20 cellular contexts compared by ENCODE assay signal in the genomic region with DNA sequence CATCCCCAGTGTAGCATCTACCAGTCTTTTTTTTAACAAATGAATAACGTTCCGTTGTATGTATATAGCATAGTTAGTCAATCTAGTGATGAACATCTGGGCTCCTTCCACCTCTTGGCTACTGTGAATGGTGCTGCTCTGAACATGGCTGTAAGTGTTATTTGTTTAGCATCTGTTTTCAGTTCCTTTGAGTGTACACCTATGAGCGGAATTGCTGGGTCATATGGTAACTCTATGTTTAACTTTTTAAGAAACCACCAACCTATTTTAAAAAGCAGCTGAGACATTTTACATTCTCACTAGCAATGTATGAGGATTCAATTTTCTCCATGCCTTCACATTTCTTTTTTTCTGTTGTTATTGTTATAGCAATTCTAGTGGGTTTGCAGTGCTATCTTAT.
DNase-seq lines count a peak whose midpoint lies in the region; ATAC-seq and TF ChIP-seq lines count a peak whose summit lies in the region.
"Had no signal": no experiment of that assay in that cellular context is flagged by ENCODE, and none has a peak within 500 bp of the region (broad histone marks: within the 10 kb centered on the region; RNA-seq: fewer than 3 reads in every experiment).

No MANE protein-coding gene starts in this region.

- peaks cover 25% of the 10 kb centered on the region for H3K9me3 ChIP-seq in SK-N-SH
- H3K9me3 ChIP-seq in adipocyte (ENCODE audit: control insufficient read depth, low read length): peaks cover 61% of the 10 kb centered on the region
- H3K9me3 ChIP-seq in endodermal cell (ENCODE audit: control insufficient read depth, low read length): peaks cover 56% of the 10 kb centered on the region
- H3K9me3 ChIP-seq: BE2C had no signal

- H3K9me2 ChIP-seq in SK-N-SH: no peaks in the 10 kb centered on the region

- H3K27me3 ChIP-seq in SK-N-SH (ENCODE audit: insufficient read depth): no peaks in the 10 kb centered on the region
- H3K27me3 ChIP-seq in adipocyte (replicated peaks; ENCODE audit: control insufficient read depth, insufficient read depth, low read length): no peaks in the 10 kb centered on the region
- H3K27me3 ChIP-seq in endodermal cell (ENCODE audit: control insufficient read depth, insufficient read depth, low read length, poor library complexity, severe bottlenecking): no peaks in the 10 kb centered on the region
- H3K27me3 ChIP-seq: BE2C; BLaER1 treated with 17β-estradiol and CSF1 and Interleukin-3, amounts not matched to agents 10 nM and 100 nM had no signal

- H3K9ac ChIP-seq in SK-N-SH (no peak overlapping the region), adipocyte (ENCODE audit: low read length) (no peak overlapping the region), endodermal cell (ENCODE audit: extremely low read depth, low read length, poor library complexity, severe bottlenecking) (no peak overlapping the region)
- H3K9ac ChIP-seq: BLaER1 treated with 17β-estradiol and CSF1 and Interleukin-3, amounts not matched to agents 10 nM and 100 nM had no signal

- H3K4me2 ChIP-seq in SK-N-SH: no peak overlapping the region
- H3K4me2 ChIP-seq: A549; BLaER1 treated with 17β-estradiol and CSF1 and Interleukin-3, amounts not matched to agents 10 nM and 100 nM had no signal

- H3K27me3 Mint-ChIP-seq in endodermal cell (ENCODE audit: insufficient read depth): no peaks in the 10 kb centered on the region
- H3K27me3 Mint-ChIP-seq: CD4-positive, alpha-beta T cell had no signal

- H3K27ac ChIP-seq in SK-N-SH (ENCODE audit: low read depth in 2 of 2, low read length in 1 of 2) (no peak overlapping the region), endodermal cell (ENCODE audit: low read depth, low read length) (no peak overlapping the region)
- H3K27ac ChIP-seq: A549; BLaER1 treated with 17β-estradiol and CSF1 and Interleukin-3, amounts not matched to agents 10 nM and 100 nM had no signal

- TF ChIP-seq RAD21 in SK-N-SH (IDR thresholded peaks at IDR 0.05; ENCODE audit: low read length): no peak

- no peaks in the 10 kb centered on the region for H4K20me1 ChIP-seq in SK-N-SH (ENCODE audit: insufficient read depth)
- H4K20me1 ChIP-seq: BLaER1 treated with 17β-estradiol and CSF1 and Interleukin-3, amounts not matched to agents 10 nM and 100 nM had no signal

- no peak for TF ChIP-seq CTCF in SK-N-SH (IDR thresholded peaks at IDR 0.05)
- TF ChIP-seq CTCF in endodermal cell (conservative IDR thresholded peaks at IDR 0.05): no peak

- 95% methylated on average over 3 of the region's 3 CpGs for WGBS in SK-N-SH (ENCODE audit: low lambda C conversion rate)
- 96% methylated on average over 3 of the region's 3 CpGs; no CpG with 5 or more reads in 1 of the 2 experiments for WGBS in endodermal cell (ENCODE audit: insufficient coverage in 1 of 2, insufficient read length in 1 of 2), 2 experiments

- ATAC-seq in SK-N-SH treated with all-trans-retinoic acid at 6 μM for 48 hours: no peak
- ATAC-seq in GM19467 (IDR thresholded peaks at IDR 0.05; ENCODE audit: unreplicated experiment): no peak
- ATAC-seq: A549 had no signal

- H3K79me2 ChIP-seq in SK-N-SH (ENCODE audit: insufficient read depth): no peaks in the 10 kb centered on the region

- peaks cover 56% of the 10 kb centered on the region for H3K9me3 Mint-ChIP-seq in endodermal cell

- no peak for DNase-seq in SK-N-SH
- no peak for DNase-seq in adipocyte (ENCODE audit: low read depth)
- no peak for DNase-seq in endodermal cell
- no peak for DNase-seq in T-helper 9 cell
- DNase-seq in stimulated activated CD4-positive, alpha-beta T cell treated with anti-CD3 and anti-CD28 coated beads, Interleukin-15, amount 100 ng/mL, for 24 hours: no peak
- DNase-seq: 8988T; ACHN; AML-193; BE2C; CD4-positive, alpha-beta T cell; CD8-positive, alpha-beta memory T cell; DMS 273 treated with DMSO at 0.1 percent for 48 hours; DND-41; H7; HCEC 1CT had no signal

- no peak overlapping the region for H3K27ac Mint-ChIP-seq in endodermal cell
- H3K27ac Mint-ChIP-seq: CD14-positive monocyte; CD4-positive, alpha-beta T cell; CD8-positive, alpha-beta memory T cell had no signal

- no peak overlapping the region for H3K4me3 Mint-ChIP-seq in endodermal cell
- H3K4me3 Mint-ChIP-seq: CD14-positive monocyte; CD4-positive, alpha-beta T cell; CD8-positive, alpha-beta memory T cell had no signal

- no peaks in the 10 kb centered on the region for H3F3A ChIP-seq in SK-N-SH (replicated peaks; ENCODE audit: insufficient read depth)

- CTCF ChIA-PET in SK-N-SH (lab: Yijun Ruan, JAX): no interaction called here

- H2AFZ ChIP-seq in SK-N-SH (ENCODE audit: low read depth): no peak overlapping the region

- peaks cover 43% of the 10 kb centered on the region for H3K36me3 Mint-ChIP-seq in endodermal cell (ENCODE audit: low read depth)

- H3K36me3 ChIP-seq in SK-N-SH (replicated peaks in 1 of 2; ENCODE audit: control insufficient read depth in 1 of 2, insufficient read depth in 2 of 2, low read length in 1 of 2) (peaks cover 0 to 9% of the 10 kb centered on the region in 2 experiments), adipocyte (ENCODE audit: control insufficient read depth, insufficient read depth, low read length, severe bottlenecking) (peaks cover 7% of the 10 kb centered on the region), endodermal cell (ENCODE audit: control insufficient read depth, insufficient read depth, low read length) (peaks cover 18% of the 10 kb centered on the region)
- H3K36me3 ChIP-seq: BE2C had no signal

- POLR2A ChIA-PET in SK-N-SH (lab: Yijun Ruan, JAX): no interaction called here

- H3K4me3 ChIP-seq in SK-N-SH (ENCODE audit: low read depth in 2 of 2, low read length in 1 of 2): no peak overlapping the region
- H3K4me3 ChIP-seq in adipocyte (ENCODE audit: low read length): peak overlapping the region; percentile 62
- peak overlapping the region; percentile 6 for H3K4me3 ChIP-seq in endodermal cell (ENCODE audit: low read length)
- H3K4me3 ChIP-seq: A549 had no signal

- TF ChIP-seq EP300 in SK-N-SH (IDR thresholded peaks at IDR 0.05; ENCODE audit: borderline replicate concordance in 1 of 2, low read depth in 1 of 2, low read length in 1 of 2): no peak

- H3K4me1 Mint-ChIP-seq in endodermal cell: no peaks in the 10 kb centered on the region
- H3K4me1 Mint-ChIP-seq: CD14-positive monocyte had no signal

- H3K4me1 ChIP-seq in SK-N-SH (ENCODE audit: control insufficient read depth in 1 of 2, insufficient read depth in 2 of 2, low read depth in 1 of 2, low read length in 1 of 2) (no peaks in the 10 kb centered on the region), adipocyte (ENCODE audit: control insufficient read depth, insufficient read depth, low read length) (no peaks in the 10 kb centered on the region), endodermal cell (ENCODE audit: control insufficient read depth, insufficient read depth, low read length) (no peaks in the 10 kb centered on the region)
- H3K4me1 ChIP-seq: A549; BE2C; BLaER1 treated with 17β-estradiol and CSF1 and Interleukin-3, amounts not matched to agents 10 nM and 100 nM had no signal

TF ChIP-seq in SK-N-SH treated with all-trans-retinoic acid at 6 μM for 48 hours, 23 proteins besides CTCF, POLR2A, EP300 and RAD21:
- TF ChIP-seq ZNF8 (CRISPR knock-in tag; IDR thresholded peaks at IDR 0.05) (peak; percentile 87), OSR1 (CRISPR knock-in tag; IDR thresholded peaks at IDR 0.05) (no peak)
TF ChIP-seq in SK-N-SH treated with all-trans-retinoic acid at 6 μM for 48 hours: peak in this region for 1.

TF ChIP-seq in SK-N-SH, 30 proteins besides CTCF, POLR2A, EP300 and RAD21 (continues in another document):
- TF ChIP-seq, protein P1, sequence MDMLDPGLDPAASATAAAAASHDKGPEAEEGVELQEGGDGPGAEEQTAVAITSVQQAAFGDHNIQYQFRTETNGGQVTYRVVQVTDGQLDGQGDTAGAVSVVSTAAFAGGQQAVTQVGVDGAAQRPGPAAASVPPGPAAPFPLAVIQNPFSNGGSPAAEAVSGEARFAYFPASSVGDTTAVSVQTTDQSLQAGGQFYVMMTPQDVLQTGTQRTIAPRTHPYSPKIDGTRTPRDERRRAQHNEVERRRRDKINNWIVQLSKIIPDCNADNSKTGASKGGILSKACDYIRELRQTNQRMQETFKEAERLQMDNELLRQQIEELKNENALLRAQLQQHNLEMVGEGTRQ (IDR thresholded peaks at IDR 0.05; ENCODE audit: borderline replicate concordance, low read depth, low read length): no peak
- TF ChIP-seq EZH2phosphoT487 (IDR thresholded peaks at IDR 0.05; ENCODE audit: borderline replicate concordance, low read depth) (no peak), TAF1 (IDR thresholded peaks at IDR 0.05; ENCODE audit: borderline replicate concordance, low read depth, low read length) (no peak), RCOR1 (IDR thresholded peaks at IDR 0.05; ENCODE audit: low read length) (no peak), YY1 (IDR thresholded peaks at IDR 0.05; ENCODE audit: low read depth) (no peak), TEAD4 (IDR thresholded peaks at IDR 0.05; ENCODE audit: borderline replicate concordance, insufficient read depth) (no peak), RFX5 (IDR thresholded peaks at IDR 0.05; ENCODE audit: low read length) (no peak), POLR2AphosphoS5 (IDR thresholded peaks at IDR 0.05; ENCODE audit: low read depth, low read length) (no peak)
- TF ChIP-seq, protein P2, sequence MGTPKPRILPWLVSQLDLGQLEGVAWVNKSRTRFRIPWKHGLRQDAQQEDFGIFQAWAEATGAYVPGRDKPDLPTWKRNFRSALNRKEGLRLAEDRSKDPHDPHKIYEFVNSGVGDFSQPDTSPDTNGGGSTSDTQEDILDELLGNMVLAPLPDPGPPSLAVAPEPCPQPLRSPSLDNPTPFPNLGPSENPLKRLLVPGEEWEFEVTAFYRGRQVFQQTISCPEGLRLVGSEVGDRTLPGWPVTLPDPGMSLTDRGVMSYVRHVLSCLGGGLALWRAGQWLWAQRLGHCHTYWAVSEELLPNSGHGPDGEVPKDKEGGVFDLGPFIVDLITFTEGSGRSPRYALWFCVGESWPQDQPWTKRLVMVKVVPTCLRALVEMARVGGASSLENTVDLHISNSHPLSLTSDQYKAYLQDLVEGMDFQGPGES (IDR thresholded peaks at IDR 0.05; ENCODE audit: low read depth, low read length): no peak
- TF ChIP-seq, protein P3, sequence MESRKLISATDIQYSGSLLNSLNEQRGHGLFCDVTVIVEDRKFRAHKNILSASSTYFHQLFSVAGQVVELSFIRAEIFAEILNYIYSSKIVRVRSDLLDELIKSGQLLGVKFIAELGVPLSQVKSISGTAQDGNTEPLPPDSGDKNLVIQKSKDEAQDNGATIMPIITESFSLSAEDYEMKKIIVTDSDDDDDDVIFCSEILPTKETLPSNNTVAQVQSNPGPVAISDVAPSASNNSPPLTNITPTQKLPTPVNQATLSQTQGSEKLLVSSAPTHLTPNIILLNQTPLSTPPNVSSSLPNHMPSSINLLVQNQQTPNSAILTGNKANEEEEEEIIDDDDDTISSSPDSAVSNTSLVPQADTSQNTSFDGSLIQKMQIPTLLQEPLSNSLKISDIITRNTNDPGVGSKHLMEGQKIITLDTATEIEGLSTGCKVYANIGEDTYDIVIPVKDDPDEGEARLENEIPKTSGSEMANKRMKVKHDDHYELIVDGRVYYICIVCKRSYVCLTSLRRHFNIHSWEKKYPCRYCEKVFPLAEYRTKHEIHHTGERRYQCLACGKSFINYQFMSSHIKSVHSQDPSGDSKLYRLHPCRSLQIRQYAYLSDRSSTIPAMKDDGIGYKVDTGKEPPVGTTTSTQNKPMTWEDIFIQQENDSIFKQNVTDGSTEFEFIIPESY (IDR thresholded peaks at IDR 0.05; ENCODE audit: borderline replicate concordance, low read depth): no peak

Comparison
In these comparisons a context has a peak if more than half of its experiments do, and no peak if none do; other contexts are left out.
1. H3K4me3 ChIP-seq: peak in adipocyte (single experiment) and endodermal cell (single experiment); none in SK-N-SH (0 of 2).